ENCODE assay signal across 14 cellular contexts in the genomic region with DNA sequence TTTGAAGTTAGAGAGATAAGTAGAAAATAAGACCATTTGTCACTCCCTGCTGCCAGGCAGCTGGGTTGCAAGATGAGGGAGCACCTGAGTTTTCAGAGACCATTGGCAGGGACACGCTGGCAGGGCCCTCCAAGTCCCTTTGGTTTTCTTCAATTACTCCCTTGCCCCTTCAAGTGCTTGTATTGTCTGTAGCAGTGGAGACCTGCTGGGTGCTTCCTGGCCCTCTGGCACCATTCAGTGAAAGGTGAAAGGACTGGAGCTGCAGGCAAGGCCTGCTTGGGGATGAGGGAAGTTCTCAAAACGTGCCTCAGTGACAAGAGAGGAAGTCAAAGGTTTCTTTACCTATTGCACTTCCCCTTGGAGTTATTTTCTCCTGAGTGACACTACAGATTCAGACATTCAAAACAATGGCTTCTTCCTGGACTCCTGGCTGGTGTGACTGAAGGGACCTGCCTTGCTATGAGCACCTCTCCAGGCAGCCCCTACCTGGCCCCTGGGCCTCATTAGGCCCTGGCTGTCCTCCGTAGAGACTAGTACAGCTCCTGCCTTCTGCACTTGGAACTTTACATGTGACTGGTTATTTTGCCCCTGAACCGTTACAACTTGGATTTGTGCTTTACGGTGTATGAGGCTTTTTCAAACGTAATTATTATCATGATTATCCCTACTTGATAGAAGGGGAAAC.
DNase-seq lines count a peak whose midpoint lies in the region; ATAC-seq and TF ChIP-seq lines count a peak whose summit lies in the region.
"Had no signal": no experiment of that assay in that cellular context is flagged by ENCODE, and none has a peak within 500 bp of the region (broad histone marks: within the 10 kb centered on the region; RNA-seq: fewer than 3 reads in every experiment).

No MANE protein-coding gene starts in this region.

- no peaks in the 10 kb centered on the region for H3K27me3 Mint-ChIP-seq in central memory CD8-positive, alpha-beta T cell

- peaks cover 37% of the 10 kb centered on the region for H3K4me1 Mint-ChIP-seq in central memory CD8-positive, alpha-beta T cell

- no peaks in the 10 kb centered on the region for H3K27me3 ChIP-seq in HUES6 (ENCODE audit: control insufficient read depth, insufficient read depth, low read length)
- H3K27me3 ChIP-seq in psoas muscle (ENCODE audit: insufficient read depth in 3 of 3, low read length in 2 of 3): no peaks in the 10 kb centered on the region

- H3K36me3 ChIP-seq in HUES6 (ENCODE audit: control insufficient read depth, insufficient read depth, low read length) (no peaks in the 10 kb centered on the region), psoas muscle (ENCODE audit: insufficient read depth in 1 of 2, low read depth in 1 of 2) (no peaks in the 10 kb centered on the region)

- TF ChIP-seq CTCF in psoas muscle (IDR thresholded peaks at IDR 0.05): no peak

- no peak overlapping the region for H3K9ac ChIP-seq in HUES6 (ENCODE audit: low read length)
- H3K9ac ChIP-seq: GM23248 had no signal

- H3K9me3 ChIP-seq in HUES6 (ENCODE audit: control insufficient read depth, insufficient read depth, low read depth, low read length) (no peaks in the 10 kb centered on the region), psoas muscle (no peaks in the 10 kb centered on the region)

- peak overlapping the region; percentile 26; the same call in 1 of the 2 replicates for H3K27ac ChIP-seq in HUES6 (ENCODE audit: low read depth, low read length)
- H3K27ac ChIP-seq in psoas muscle: peak overlapping the region; percentile 87
- H3K27ac ChIP-seq: GM23248 had no signal

- peaks cover 2% of the 10 kb centered on the region for H3K36me3 Mint-ChIP-seq in central memory CD8-positive, alpha-beta T cell (ENCODE audit: insufficient read depth)

- WGBS in psoas muscle, 3 donors: 35 to 64% (median 39%) methylated on average over 6 of the region's 6 CpGs

- intact Hi-C loops in psoas muscle (cut with DNase I): loop anchor here in 1 of 2 donors (10.0 kb wide), 1 partner anchor 178 kb away; no protein-coding TSS in a partner anchor

- ATAC-seq in central memory CD8-positive, alpha-beta T cell (replicated peaks; ENCODE audit: extremely low read depth, poor library complexity, severe bottlenecking): no peak
- ATAC-seq in psoas muscle (no peak), GM19467 (IDR thresholded peaks at IDR 0.05; ENCODE audit: unreplicated experiment) (no peak), GM21515 (IDR thresholded peaks at IDR 0.05; ENCODE audit: unreplicated experiment) (no peak), esophagus mucosa (no peak)

- no peak overlapping the region for H3K4me3 Mint-ChIP-seq in central memory CD8-positive, alpha-beta T cell
- H3K4me3 Mint-ChIP-seq: activated B cell treated with CpG ODN at 0.5 μM for 24 hours had no signal

- H3K9me3 Mint-ChIP-seq in central memory CD8-positive, alpha-beta T cell: no peaks in the 10 kb centered on the region
- H3K9me3 Mint-ChIP-seq: activated B cell treated with CpG ODN at 0.5 μM for 24 hours; activated T-helper 2 cell treated with anti-CD3 and anti-CD28 coated beads, Interferon-gamma antibody, Interleukin-2, Interleukin-4, amounts not matched to agents 10 μg/mL and 5 μg/mL and 100 μg/mL, durations not matched to agents 14 hours and 24 hours and 36 hours had no signal

- H3K4me1 ChIP-seq in HUES6 (ENCODE audit: control insufficient read depth, insufficient read depth, low read length): peaks cover 35% of the 10 kb centered on the region
- H3K4me1 ChIP-seq in psoas muscle: peaks cover 93% of the 10 kb centered on the region

- no peak overlapping the region for H3K4me3 ChIP-seq in HUES6 (ENCODE audit: low read depth, low read length)
- H3K4me3 ChIP-seq in psoas muscle: no peak overlapping the region
- H3K4me3 ChIP-seq: GM23248 had no signal

- DNase-seq in ELF-1 (ENCODE audit: low read depth, low spot score) (peak; percentile 52), psoas muscle (no peak), NCI-H526 treated with DMSO at 0.1 percent for 48 hours (lab: John Stamatoyannopoulos, UW) (no peak)
- DNase-seq in central memory CD8-positive, alpha-beta T cell (ENCODE audit: low spot score in 2 of 2): no peak
- DNase-seq: activated B cell treated with CpG ODN at 0.5 μM for 24 hours, Calu3, GM23248, NCI-H187, retina had no signal

- H3K27ac Mint-ChIP-seq in central memory CD8-positive, alpha-beta T cell (ENCODE audit: low read depth): peak overlapping the region; percentile 61
- H3K27ac Mint-ChIP-seq: activated B cell treated with CpG ODN at 0.5 μM for 24 hours; activated T-helper 2 cell treated with anti-CD3 and anti-CD28 coated beads, Interferon-gamma antibody, Interleukin-2, Interleukin-4, amounts not matched to agents 10 μg/mL and 5 μg/mL and 100 μg/mL, durations not matched to agents 14 hours and 24 hours and 36 hours had no signal
